2 cellular contexts compared by ENCODE assay signal in genomic region chr9:35168963-35169362, GRCh38.
TF ChIP-seq lines count a peak whose summit lies in the region.

No MANE protein-coding gene starts in this region.

TF ChIP-seq in HepG2, 621 proteins besides CTCF, POLR2A, EP300 and RAD21:
- no peak for TF ChIP-seq ZNF7 (CRISPR knock-in tag; IDR thresholded peaks at IDR 0.05)
- peak; percentile 64; the same call in 1 of the 2 replicates for TF ChIP-seq ZNF121 (CRISPR knock-in tag; IDR thresholded peaks at IDR 0.05)
- TF ChIP-seq, protein P1, sequence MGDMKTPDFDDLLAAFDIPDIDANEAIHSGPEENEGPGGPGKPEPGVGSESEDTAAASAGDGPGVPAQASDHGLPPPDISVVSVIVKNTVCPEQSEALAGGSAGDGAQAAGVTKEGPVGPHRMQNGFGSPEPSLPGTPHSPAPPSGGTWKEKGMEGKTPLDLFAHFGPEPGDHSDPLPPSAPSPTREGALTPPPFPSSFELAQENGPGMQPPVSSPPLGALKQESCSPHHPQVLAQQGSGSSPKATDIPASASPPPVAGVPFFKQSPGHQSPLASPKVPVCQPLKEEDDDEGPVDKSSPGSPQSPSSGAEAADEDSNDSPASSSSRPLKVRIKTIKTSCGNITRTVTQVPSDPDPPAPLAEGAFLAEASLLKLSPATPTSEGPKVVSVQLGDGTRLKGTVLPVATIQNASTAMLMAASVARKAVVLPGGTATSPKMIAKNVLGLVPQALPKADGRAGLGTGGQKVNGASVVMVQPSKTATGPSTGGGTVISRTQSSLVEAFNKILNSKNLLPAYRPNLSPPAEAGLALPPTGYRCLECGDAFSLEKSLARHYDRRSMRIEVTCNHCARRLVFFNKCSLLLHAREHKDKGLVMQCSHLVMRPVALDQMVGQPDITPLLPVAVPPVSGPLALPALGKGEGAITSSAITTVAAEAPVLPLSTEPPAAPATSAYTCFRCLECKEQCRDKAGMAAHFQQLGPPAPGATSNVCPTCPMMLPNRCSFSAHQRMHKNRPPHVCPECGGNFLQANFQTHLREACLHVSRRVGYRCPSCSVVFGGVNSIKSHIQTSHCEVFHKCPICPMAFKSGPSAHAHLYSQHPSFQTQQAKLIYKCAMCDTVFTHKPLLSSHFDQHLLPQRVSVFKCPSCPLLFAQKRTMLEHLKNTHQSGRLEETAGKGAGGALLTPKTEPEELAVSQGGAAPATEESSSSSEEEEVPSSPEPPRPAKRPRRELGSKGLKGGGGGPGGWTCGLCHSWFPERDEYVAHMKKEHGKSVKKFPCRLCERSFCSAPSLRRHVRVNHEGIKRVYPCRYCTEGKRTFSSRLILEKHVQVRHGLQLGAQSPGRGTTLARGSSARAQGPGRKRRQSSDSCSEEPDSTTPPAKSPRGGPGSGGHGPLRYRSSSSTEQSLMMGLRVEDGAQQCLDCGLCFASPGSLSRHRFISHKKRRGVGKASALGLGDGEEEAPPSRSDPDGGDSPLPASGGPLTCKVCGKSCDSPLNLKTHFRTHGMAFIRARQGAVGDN (CRISPR knock-in tag; IDR thresholded peaks at IDR 0.05), result no peak
- no peak for TF ChIP-seq ZSCAN30 (CRISPR knock-in tag; IDR thresholded peaks at IDR 0.05)

TF ChIP-seq in WTC11, 78 proteins besides CTCF, POLR2A, EP300 and RAD21:
- TF ChIP-seq PRRX2 (CRISPR knock-in tag; IDR thresholded peaks at IDR 0.05), result no peak
- TF ChIP-seq NR2C2 (CRISPR knock-in tag; IDR thresholded peaks at IDR 0.05), result no peak
- TF ChIP-seq MYBL2 (CRISPR knock-in tag; IDR thresholded peaks at IDR 0.05), result no peak
- no peak for TF ChIP-seq ZNF232 (CRISPR knock-in tag; IDR thresholded peaks at IDR 0.05)
- no peak for TF ChIP-seq MLX (CRISPR knock-in tag; IDR thresholded peaks at IDR 0.05)
- TF ChIP-seq ZNF121 (CRISPR knock-in tag; IDR thresholded peaks at IDR 0.05), result peak; percentile 58; the same call in 1 of the 2 replicates
